ENCODE assay signal across 25 cellular contexts in genomic region chr9:16594787-16595186, GRCh38.
"Had no signal": no experiment of that assay in that cellular context is flagged by ENCODE, and none has a peak within 500 bp of the region (broad histone marks: within the 10 kb centered on the region; RNA-seq: fewer than 3 reads in every experiment).

No MANE protein-coding gene starts in this region.

- H3K36me3 Mint-ChIP-seq: T-cell had no signal

- ATAC-seq: T-cell had no signal

- H3K4me2 ChIP-seq: SK-N-SH had no signal

- H3K27me3 Mint-ChIP-seq: T-cell had no signal

- H3K4me3 Mint-ChIP-seq: T-cell had no signal

- DNase-seq: Karpas-422, KG1, MG63, NCI-H1092, NCI-H1105 treated with DMSO at 0.1 percent for 48 hours, NCI-H1417 treated with DMSO at 0.1 percent for 48 hours, NCI-H146, NCI-H1694 treated with DMSO at 0.1 percent for 48 hours, NCI-H1930, NCI-H2081, NCI-H2171, NCI-H345, NCI-H446 treated with DMSO at 0.1 percent for 48 hours, NCI-H510A treated with DMSO at 0.1 percent for 48 hours, NCI-H526, Right ventricle myocardium superior, RPMI8226, SIG-M5, SK-N-SH, SW 1271, T-cell had no signal

- H3K36me3 ChIP-seq: MG63, SJSA1 had no signal

- H3K27ac Mint-ChIP-seq: T-cell had no signal

- H3K9me3 ChIP-seq: MG63, SJSA1, SK-N-SH had no signal

- H3K9ac ChIP-seq: SK-N-SH had no signal

- H3K4me3 ChIP-seq: MG63, SJSA1 had no signal

- H3K27me3 ChIP-seq: MG63, SJSA1 had no signal

- H3K4me1 Mint-ChIP-seq: T-cell had no signal

- H3K4me1 ChIP-seq: SJSA1 had no signal

- FAIRE-seq: HTR-8/SVneo, RCC 7860 had no signal

- H3K27ac ChIP-seq: HL-60, SJSA1 had no signal
